Comparison of ENCODE assay signal across 24 cellular contexts in genomic region chr1:154476791-154477190, GRCh38. TPM values are rescaled to one million over a fixed set of nuclear protein-coding genes. Genes with fewer than 3 reads are reported as not detected.
DNase-seq lines count a peak whose midpoint lies in the region; ATAC-seq and TF ChIP-seq lines count a peak whose summit lies in the region.
"Had no signal": no experiment of that assay in that cellular context is flagged by ENCODE, and none has a peak within 500 bp of the region (broad histone marks: within the 10 kb centered on the region; RNA-seq: fewer than 3 reads in every experiment).

No MANE protein-coding gene starts in this region.

- H4K91ac ChIP-seq in trophoblast cell (ENCODE audit: low read depth, low read length) = no peak overlapping the region

- H3K9ac ChIP-seq in HCT116 (ENCODE audit: low read length) (peak overlapping the region; percentile 4), trophoblast cell (ENCODE audit: low read length) (no peak overlapping the region)

- H2BK120ac ChIP-seq in trophoblast cell (ENCODE audit: insufficient read depth, low read length, poor library complexity) = no peak overlapping the region

- H3K14ac ChIP-seq in trophoblast cell (ENCODE audit: low read length) = no peak overlapping the region

- no peaks in the 10 kb centered on the region for H3K9me3 ChIP-seq in HCT116 (ENCODE audit: control insufficient read depth in 1 of 2, insufficient read depth in 1 of 2, low read depth in 1 of 2, low read length in 2 of 2)
- H3K9me3 ChIP-seq in trophoblast cell (ENCODE audit: insufficient read depth, low read depth, low read length) = peaks cover 2% of the 10 kb centered on the region
- H3K9me3 ChIP-seq in HAP-1 = no peaks in the 10 kb centered on the region
- H3K9me3 ChIP-seq: Caco-2, pancreas had no signal

- no peaks in the 10 kb centered on the region for H3K27me3 ChIP-seq in HCT116 (ENCODE audit: insufficient read depth, low read length)
- no peaks in the 10 kb centered on the region for H3K27me3 ChIP-seq in trophoblast cell (ENCODE audit: insufficient read depth, low read length)
- H3K27me3 ChIP-seq in HAP-1 (ENCODE audit: low read depth) = no peaks in the 10 kb centered on the region
- H3K27me3 ChIP-seq: pancreas had no signal

- H3K36me3 ChIP-seq in HCT116 (ENCODE audit: control insufficient read depth in 1 of 2, insufficient read depth in 2 of 2, low read length in 2 of 2) = no peaks in the 10 kb centered on the region
- H3K36me3 ChIP-seq in trophoblast cell (ENCODE audit: control insufficient read depth in 1 of 2, insufficient read depth in 2 of 2, low read length in 2 of 2) = no peaks in the 10 kb centered on the region
- no peaks in the 10 kb centered on the region for H3K36me3 ChIP-seq in HAP-1 (replicated peaks)
- H3K36me3 ChIP-seq: pancreas had no signal

- no peak overlapping the region for H2BK12ac ChIP-seq in trophoblast cell (ENCODE audit: low read length)

- RAD21 ChIA-PET in HCT116 (lab: Charles Lee; ENCODE audit: low non-redundant PET in 1 of 2, low total read pairs in 2 of 2, uncharacterized antibody in 2 of 2, unreplicated experiment in 2 of 2) = no interaction called here

- H3K18ac ChIP-seq in trophoblast cell (ENCODE audit: low read length) = no peak overlapping the region

- CTCF ChIA-PET in HCT116 (lab: Charles Lee) = no interaction called here

- ATAC-seq in HCT116 = peak; percentile 29; the same call in 1 of the 2 replicates
- no peak for ATAC-seq in HG03025 (IDR thresholded peaks at IDR 0.05; ENCODE audit: low FRiP score, unreplicated experiment)
- no peak for ATAC-seq in HG03159 (IDR thresholded peaks at IDR 0.05; ENCODE audit: unreplicated experiment)
- ATAC-seq: natural killer cell treated with Interleukin-12 subunit alpha and Interleukin-12 subunit beta and Interleukin-15 and Interleukin-18, amount 100 ng/mL, for 72 hours; pancreas had no signal

- no peak for TF ChIP-seq RAD21 in HCT116 (IDR thresholded peaks at IDR 0.05; ENCODE audit: low read depth)

- H3K79me1 ChIP-seq in trophoblast cell (ENCODE audit: low read length) = no peaks in the 10 kb centered on the region

- no peak for TF ChIP-seq CTCF in HCT116 (IDR thresholded peaks at IDR 0.05 in 2 of 3, conservative IDR thresholded peaks at IDR 0.05 in 1 of 3; ENCODE audit: borderline replicate concordance in 1 of 3, insufficient read depth in 1 of 3, low read depth in 2 of 3, low read length in 2 of 3)

- no peak overlapping the region for H4K8ac ChIP-seq in trophoblast cell (ENCODE audit: low read depth, low read length)

- POLR2A ChIA-PET in HCT116 (lab: Charles Lee) = no interaction called here

- DNase-seq in HCT116 (ENCODE audit: low read depth, low spot score) (peak; percentile 43), M059J (ENCODE audit: low read depth) (peak; percentile 20), epithelial cell of prostate (ENCODE audit: low read depth, low spot score) (no peak), trophoblast cell (peak; percentile 17 to 68), HAP-1 (ENCODE audit: low spot score in 2 of 2) (no peak)
- DNase-seq: activated CD4-positive, alpha-beta T cell treated with anti-CD3 and anti-CD28 coated beads, Interleukin-2, amount 50 U/mL, for 1 hour; activated naive CD8-positive, alpha-beta T cell treated with anti-CD3 and anti-CD28 coated beads, Interleukin-2, amount 10 ng/mL, durations not matched to agents 7 days and 5 days; C1 segment of cervical spinal cord; Caco-2; dermis blood vessel endothelial cell; DND-41; HCEC 1CT; midbrain; NCI-H1694; NCI-H524 treated with DMSO at 0.1 percent for 48 hours; NK-92 treated with Interleukin-12 subunit alpha and Interleukin-12 subunit beta, amount 100 ng/mL, for 24 hours; pancreas; SIG-M5; stimulated activated CD4-positive, alpha-beta T cell treated with anti-CD3 and anti-CD28 coated beads, Interleukin-2, amount 100 ng/mL, for 24 hours had no signal

- H3K4me1 ChIP-seq in HCT116 (ENCODE audit: control insufficient read depth in 1 of 2, insufficient read depth in 2 of 2, low read length in 2 of 2) (peaks cover 15 to 59% of the 10 kb centered on the region in 2 experiments), trophoblast cell (ENCODE audit: control insufficient read depth in 1 of 2, insufficient read depth in 2 of 2, low read length in 2 of 2) (no peaks in the 10 kb centered on the region), HAP-1 (no peaks in the 10 kb centered on the region)
- H3K4me1 ChIP-seq: Caco-2, pancreas had no signal

- H3K9me2 ChIP-seq in HCT116 (ENCODE audit: insufficient read depth) = no peaks in the 10 kb centered on the region

- no peak overlapping the region for H3K27ac ChIP-seq in HCT116 (ENCODE audit: low read depth, low read length)
- peak overlapping the region; percentile 37 for H3K27ac ChIP-seq in epithelial cell of prostate
- H3K27ac ChIP-seq in trophoblast cell (ENCODE audit: low read depth, low read length) = no peak overlapping the region
- H3K27ac ChIP-seq: pancreas, VCaP had no signal

- BruUV-seq in HCT116 (replicated peaks; lab: Mats Ljungman, UMichigan) = no TSS peak

- no peak overlapping the region for H4K12ac ChIP-seq in trophoblast cell (ENCODE audit: low read depth, low read length)

- TF ChIP-seq POLR2A in HCT116 (IDR thresholded peaks at IDR 0.05; ENCODE audit: borderline replicate concordance, extremely low read depth, insufficient read depth, insufficient read length) = no peak

- no peak overlapping the region for H2AK5ac ChIP-seq in trophoblast cell (ENCODE audit: low read length)

- WGBS in trophoblast cell (ENCODE audit: extremely low coverage, insufficient coverage, insufficient read length) = no CpG with 5 or more reads among the region's 1 CpG

- H3K79me2 ChIP-seq in HCT116 (ENCODE audit: insufficient read depth, low read length) = no peaks in the 10 kb centered on the region
- no peaks in the 10 kb centered on the region for H3K79me2 ChIP-seq in trophoblast cell (ENCODE audit: control insufficient read depth, insufficient read depth, low read length, poor library complexity)

- no peak overlapping the region for H3K4ac ChIP-seq in trophoblast cell (ENCODE audit: low read depth, low read length)

- H2BK5ac ChIP-seq in trophoblast cell (ENCODE audit: low read depth, low read length, poor library complexity) = no peak overlapping the region

- in situ Hi-C loops in HAP-1 (cut with MboI; ENCODE audit: low sequenced_read_pairs) = no loop called here

- H3K4me3 ChIP-seq in HCT116 (replicated peaks in 1 of 2; ENCODE audit: low read depth in 1 of 2, low read length in 2 of 2) = no peak overlapping the region
- H3K4me3 ChIP-seq in trophoblast cell (ENCODE audit: low read depth, low read length) = no peak overlapping the region
- H3K4me3 ChIP-seq in HAP-1 = no peak overlapping the region
- H3K4me3 ChIP-seq: pancreas had no signal

- H2AFZ ChIP-seq in HCT116 (ENCODE audit: low read depth, low read length, poor library complexity, severe bottlenecking) (no peak overlapping the region), trophoblast cell (ENCODE audit: insufficient read depth, low read length, poor library complexity) (no peak overlapping the region)

- H3K23ac ChIP-seq in trophoblast cell (ENCODE audit: low read length) = no peak overlapping the region

- H3K4me2 ChIP-seq in HCT116 (ENCODE audit: low read length) (peak overlapping the region; percentile 59), trophoblast cell (ENCODE audit: low read length) (no peak overlapping the region)

- H4K20me1 ChIP-seq in HCT116 (ENCODE audit: insufficient read depth) = no peaks in the 10 kb centered on the region

- intact Hi-C loops in HCT116 (cut with micrococcal nuclease) = loop anchor here (5.0 to 10.0 kb wide), 2 partner anchors 149 to 292 kb away; partner anchors contain the start of gene ATP8B2

TF ChIP-seq in HCT116, 20 proteins besides CTCF, POLR2A, EP300 and RAD21 (continues in another document):
- TF ChIP-seq ATF3 (IDR thresholded peaks at IDR 0.05) (no peak), JUND (IDR thresholded peaks at IDR 0.05) (peak; percentile 56), EZH2phosphoT487 (IDR thresholded peaks at IDR 0.05; ENCODE audit: borderline replicate concordance) (no peak), EZH2 (IDR thresholded peaks at IDR 0.05) (no peak), FOSL1 (IDR thresholded peaks at IDR 0.05; ENCODE audit: low read depth) (peak; percentile 73), ZFX (IDR thresholded peaks at IDR 0.05) (no peak), REST (IDR thresholded peaks at IDR 0.05; ENCODE audit: low read depth) (no peak), SP1 (IDR thresholded peaks at IDR 0.05; ENCODE audit: low read depth) (peak; percentile 56; the same call in 1 of the 2 replicates)

RNA-seq across cellular contexts. Expression of gene TDRD10, which starts 25.2 kb away (rescaled TPM):
- total RNA-seq in HCT116 (2021; ENCODE audit: unreplicated experiment) = not detected
- not detected in 2 replicates for polyA plus RNA-seq in HCT116 (2012)
- not detected in 2 replicates for total RNA-seq in M059J (2014; rRNA removed; shearing (Covaris generic))
- polyA plus RNA-seq in trophoblast cell (2013) = not detected in 2 replicates
- total RNA-seq: activated naive CD8-positive, alpha-beta T cell treated with anti-CD3 and anti-CD28 coated beads, Interleukin-2, amount 10 ng/mL, durations not matched to agents 7 days and 5 days; astrocyte; Caco-2; natural killer cell treated with Interleukin-12 subunit alpha and Interleukin-12 subunit beta and Interleukin-15 and Interleukin-18, amount 100 ng/mL, for 72 hours had no signal

RNA-seq across cellular contexts. Expression of gene SHE, which starts 25.4 kb away (rescaled TPM):
- total RNA-seq in HCT116 (2021; ENCODE audit: unreplicated experiment) = not detected
- polyA plus RNA-seq in HCT116 (2012) = not detected in 2 replicates
- total RNA-seq in M059J (2014; rRNA removed; shearing (Covaris generic)) = not detected in 2 replicates
- polyA plus RNA-seq in trophoblast cell (2013) = under 0.01 and 0.01 TPM in 2 replicates
- total RNA-seq: activated naive CD8-positive, alpha-beta T cell treated with anti-CD3 and anti-CD28 coated beads, Interleukin-2, amount 10 ng/mL, durations not matched to agents 7 days and 5 days; astrocyte; Caco-2 had no signal

Comparison
In these comparisons a context has a peak if more than half of its experiments do, and no peak if none do; other contexts are left out.
1. DNase-seq: peak in HCT116 (single experiment), M059J (single experiment) and trophoblast cell (2 of 2); none in epithelial cell of prostate (single experiment) and HAP-1 (0 of 2).